In the genomic region with DNA sequence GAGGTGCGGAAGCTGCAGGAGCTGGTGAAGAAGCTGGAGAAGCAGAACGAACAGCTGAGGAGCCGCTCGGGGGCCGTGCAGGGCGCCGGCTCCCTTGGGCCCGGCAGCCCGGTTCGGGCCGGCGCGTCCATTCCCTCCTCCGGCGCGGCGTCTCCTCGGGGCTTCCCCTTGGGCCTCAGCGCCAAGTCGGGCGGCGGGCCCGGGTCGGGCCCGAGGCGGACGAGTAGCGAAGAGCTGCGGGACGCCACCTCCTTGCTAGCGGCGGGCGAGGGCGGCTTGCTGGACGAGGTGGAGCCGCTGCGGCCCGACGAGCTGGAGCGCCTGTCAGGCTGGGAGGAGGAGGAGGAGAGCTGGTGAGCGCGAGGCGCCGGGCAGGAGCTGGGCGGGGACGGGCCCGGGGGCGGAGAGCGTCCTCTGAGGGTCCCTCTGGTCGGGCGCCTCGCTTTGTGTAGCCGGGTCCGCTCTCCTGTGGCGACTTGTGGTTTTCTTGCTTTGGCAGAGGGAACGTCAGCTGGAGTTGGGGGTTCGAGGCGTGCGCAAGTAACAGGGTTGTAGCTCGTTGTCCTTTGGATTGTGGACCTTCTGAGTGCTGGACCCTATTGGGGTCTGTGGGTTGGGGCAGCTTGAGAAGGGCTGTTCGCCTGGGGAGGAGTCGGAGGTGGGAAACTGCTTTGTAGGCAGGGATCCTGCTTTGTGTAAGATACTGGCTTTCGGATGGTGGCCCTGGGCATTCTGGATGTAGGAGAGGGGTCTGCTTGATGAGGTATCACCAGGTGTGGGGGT, we compare ENCODE assay signal across 1 cellular context.
TF ChIP-seq lines count a peak whose summit lies in the region.

No MANE protein-coding gene starts in this region.

TF ChIP-seq in GM23338, 12 proteins besides CTCF, POLR2A, EP300 and RAD21 (continued from another document):
- TF ChIP-seq ZNF462 (CRISPR knock-in tag; IDR thresholded peaks at IDR 0.05) = no peak
- no peak for TF ChIP-seq NANOG (IDR thresholded peaks at IDR 0.05; ENCODE audit: borderline replicate concordance)
- no peak for TF ChIP-seq ZNF114 (CRISPR knock-in tag; IDR thresholded peaks at IDR 0.05)
- TF ChIP-seq STAT1 (IDR thresholded peaks at IDR 0.05; ENCODE audit: unreplicated experiment) = no peak
- no peak for TF ChIP-seq POLR2AphosphoS5 (IDR thresholded peaks at IDR 0.05; ENCODE audit: low read depth)
- no peak for TF ChIP-seq EZH2 (IDR thresholded peaks at IDR 0.05; ENCODE audit: low read depth, unreplicated experiment)
- no peak for TF ChIP-seq JUNB (IDR thresholded peaks at IDR 0.05; ENCODE audit: unreplicated experiment)
- TF ChIP-seq CREB1 (CRISPR knock-in tag; IDR thresholded peaks at IDR 0.05; ENCODE audit: low read depth) = no peak
- no peak for TF ChIP-seq ZNF331 (CRISPR knock-in tag; IDR thresholded peaks at IDR 0.05; ENCODE audit: low read depth)
- TF ChIP-seq, protein P1, sequence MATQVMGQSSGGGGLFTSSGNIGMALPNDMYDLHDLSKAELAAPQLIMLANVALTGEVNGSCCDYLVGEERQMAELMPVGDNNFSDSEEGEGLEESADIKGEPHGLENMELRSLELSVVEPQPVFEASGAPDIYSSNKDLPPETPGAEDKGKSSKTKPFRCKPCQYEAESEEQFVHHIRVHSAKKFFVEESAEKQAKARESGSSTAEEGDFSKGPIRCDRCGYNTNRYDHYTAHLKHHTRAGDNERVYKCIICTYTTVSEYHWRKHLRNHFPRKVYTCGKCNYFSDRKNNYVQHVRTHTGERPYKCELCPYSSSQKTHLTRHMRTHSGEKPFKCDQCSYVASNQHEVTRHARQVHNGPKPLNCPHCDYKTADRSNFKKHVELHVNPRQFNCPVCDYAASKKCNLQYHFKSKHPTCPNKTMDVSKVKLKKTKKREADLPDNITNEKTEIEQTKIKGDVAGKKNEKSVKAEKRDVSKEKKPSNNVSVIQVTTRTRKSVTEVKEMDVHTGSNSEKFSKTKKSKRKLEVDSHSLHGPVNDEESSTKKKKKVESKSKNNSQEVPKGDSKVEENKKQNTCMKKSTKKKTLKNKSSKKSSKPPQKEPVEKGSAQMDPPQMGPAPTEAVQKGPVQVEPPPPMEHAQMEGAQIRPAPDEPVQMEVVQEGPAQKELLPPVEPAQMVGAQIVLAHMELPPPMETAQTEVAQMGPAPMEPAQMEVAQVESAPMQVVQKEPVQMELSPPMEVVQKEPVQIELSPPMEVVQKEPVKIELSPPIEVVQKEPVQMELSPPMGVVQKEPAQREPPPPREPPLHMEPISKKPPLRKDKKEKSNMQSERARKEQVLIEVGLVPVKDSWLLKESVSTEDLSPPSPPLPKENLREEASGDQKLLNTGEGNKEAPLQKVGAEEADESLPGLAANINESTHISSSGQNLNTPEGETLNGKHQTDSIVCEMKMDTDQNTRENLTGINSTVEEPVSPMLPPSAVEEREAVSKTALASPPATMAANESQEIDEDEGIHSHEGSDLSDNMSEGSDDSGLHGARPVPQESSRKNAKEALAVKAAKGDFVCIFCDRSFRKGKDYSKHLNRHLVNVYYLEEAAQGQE (IDR thresholded peaks at IDR 0.05; ENCODE audit: unreplicated experiment) = no peak
TF ChIP-seq in GM23338: peak in this region for 0.
